ENCODE assay signal across 11 cellular contexts in genomic region chr2:239259173-239259572, GRCh38.
DNase-seq lines count a peak whose midpoint lies in the region; ATAC-seq lines count a peak whose summit lies in the region.
"Had no signal": no experiment of that assay in that cellular context is flagged by ENCODE, and none has a peak within 500 bp of the region (broad histone marks: within the 10 kb centered on the region; RNA-seq: fewer than 3 reads in every experiment).

No MANE protein-coding gene starts in this region.

- H3K27me3 Mint-ChIP-seq in activated T-cell treated with anti-CD3 and anti-CD28 coated beads, Interleukin-2, amount 50 U/mL, for 24 hours, result no peaks in the 10 kb centered on the region

- peak; percentile 28 for DNase-seq in activated T-cell treated with anti-CD3 and anti-CD28 coated beads, Interleukin-2, amount 50 U/mL, for 24 hours
- DNase-seq in activated T-cell treated with anti-CD3 and anti-CD28 coated beads, Interleukin-2, amount 50 U/mL, for 48 hours, result no peak
- DNase-seq in activated naive CD4-positive, alpha-beta T cell treated with anti-CD3 and anti-CD28 coated beads, Interleukin-2, amount 50 U/mL, for 72 hours (ENCODE audit: low spot score in 2 of 2), result no peak
- DNase-seq in stimulated activated naive CD8-positive, alpha-beta T cell treated with anti-CD3 and anti-CD28 coated beads, Interleukin-15, Interleukin-2, amounts not matched to agents 100 U/mL and 50 U/mL, for 24 hours, result no peak
- no peak for DNase-seq in NCI-H146 treated with DMSO at 0.1 percent for 48 hours (lab: John Stamatoyannopoulos, UW; ENCODE audit: unreplicated experiment)
- DNase-seq in mucosa of gallbladder (ENCODE audit: low spot score), result no peak
- no peak for DNase-seq in NCI-H2081 treated with DMSO at 0.1 percent for 48 hours (lab: John Stamatoyannopoulos, UW)
- DNase-seq: activated CD4-positive, CD25-positive, alpha-beta regulatory T cell; foreskin keratinocyte; stimulated activated CD4-positive, alpha-beta T cell treated with anti-CD3 and anti-CD28 coated beads, Interleukin-2, amount 100 ng/mL, for 24 hours had no signal

- peak; percentile 38 for ATAC-seq in HG02970 (IDR thresholded peaks at IDR 0.05; ENCODE audit: low FRiP score, unreplicated experiment)
- peak; percentile 31 to 46 for ATAC-seq in activated naive CD4-positive, alpha-beta T cell treated with anti-CD3 and anti-CD28 coated beads, Interleukin-2, amount 50 U/mL, for 72 hours
- ATAC-seq in stimulated activated naive CD8-positive, alpha-beta T cell treated with anti-CD3 and anti-CD28 coated beads, Interleukin-15, Interleukin-2, amounts not matched to agents 100 U/mL and 50 U/mL, for 24 hours, result peak; percentile 19
- ATAC-seq: foreskin keratinocyte had no signal

- H3K9me3 Mint-ChIP-seq in activated T-cell treated with anti-CD3 and anti-CD28 coated beads, Interleukin-2, amount 50 U/mL, for 24 hours, result peaks cover 8% of the 10 kb centered on the region
- H3K9me3 Mint-ChIP-seq in activated naive CD4-positive, alpha-beta T cell treated with anti-CD3 and anti-CD28 coated beads, Interleukin-2, amount 50 U/mL, for 72 hours, result peaks cover 0 to 4% of the 10 kb centered on the region in 2 donors

- peak overlapping the region; percentile 93 for H3K27ac Mint-ChIP-seq in activated T-cell treated with anti-CD3 and anti-CD28 coated beads, Interleukin-2, amount 50 U/mL, for 24 hours
- H3K27ac Mint-ChIP-seq in activated naive CD4-positive, alpha-beta T cell treated with anti-CD3 and anti-CD28 coated beads, Interleukin-2, amount 50 U/mL, for 72 hours, result peak overlapping the region; percentile 65 to 92

- peaks cover 90% of the 10 kb centered on the region for H3K4me1 Mint-ChIP-seq in activated T-cell treated with anti-CD3 and anti-CD28 coated beads, Interleukin-2, amount 50 U/mL, for 24 hours (ENCODE audit: low read depth)

- H3K36me3 Mint-ChIP-seq in activated T-cell treated with anti-CD3 and anti-CD28 coated beads, Interleukin-2, amount 50 U/mL, for 24 hours (ENCODE audit: low read depth), result no peaks in the 10 kb centered on the region
- H3K36me3 Mint-ChIP-seq in activated naive CD4-positive, alpha-beta T cell treated with anti-CD3 and anti-CD28 coated beads, Interleukin-2, amount 50 U/mL, for 72 hours, result peaks cover 0 to 14% of the 10 kb centered on the region in 2 donors

- peak overlapping the region; percentile 53 for H3K4me3 Mint-ChIP-seq in activated T-cell treated with anti-CD3 and anti-CD28 coated beads, Interleukin-2, amount 50 U/mL, for 24 hours
